In the genomic region with DNA sequence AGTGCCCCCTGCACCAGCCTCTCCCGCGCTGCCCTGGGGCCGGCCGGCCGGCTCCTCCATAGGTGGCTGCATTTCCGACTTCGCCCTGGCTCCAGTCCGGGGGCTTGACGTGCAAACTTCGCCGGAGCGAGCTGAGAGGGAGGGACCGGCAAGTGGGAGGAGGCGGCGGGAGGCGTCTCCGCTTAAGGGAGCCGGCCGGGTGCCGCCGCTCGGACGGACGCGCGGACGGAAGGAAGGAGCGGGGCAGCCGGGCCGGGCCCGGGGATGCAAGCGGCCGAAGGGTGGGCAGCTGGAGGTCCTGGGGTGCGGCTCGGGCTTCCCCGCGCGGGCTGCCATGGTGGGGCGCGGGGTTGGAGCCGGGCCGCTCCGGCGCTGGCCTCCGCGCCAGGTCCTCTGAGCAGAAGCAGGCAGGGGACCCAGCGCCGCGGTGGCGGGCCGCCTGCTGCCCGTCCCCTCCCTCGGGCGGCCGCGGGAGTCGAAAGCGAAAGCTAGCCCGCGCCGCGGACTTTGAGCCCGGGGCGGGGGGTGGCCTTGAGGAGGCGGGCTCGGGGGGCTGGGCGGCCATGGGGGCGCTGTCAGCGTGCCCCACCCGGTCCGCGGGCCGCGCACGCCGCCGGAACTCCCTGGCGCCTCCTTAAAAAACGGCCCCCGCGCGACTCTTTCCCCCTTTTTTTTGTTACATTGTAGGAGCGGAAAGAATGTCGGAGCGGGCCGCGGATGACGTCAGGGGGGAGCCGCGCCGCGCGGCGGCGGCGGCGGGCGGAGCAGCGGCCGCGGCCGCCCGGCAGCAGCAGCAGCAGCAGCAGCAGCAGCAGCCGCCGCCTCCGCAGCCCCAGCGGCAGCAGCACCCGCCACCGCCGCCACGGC, we compare ENCODE assay signal across 8 cellular contexts. TPM values are rescaled to one million over a fixed set of nuclear protein-coding genes. Genes with fewer than 3 reads are reported as not detected.
DNase-seq lines count a peak whose midpoint lies in the region; ATAC-seq, FAIRE-seq and TF ChIP-seq lines count a peak whose summit lies in the region.

A gene (minus strand): TSS at position 483 of the 867 bp plus-strand sequence.

- H3K9ac ChIP-seq in astrocyte (ENCODE audit: low read length), result peak within 1 kb of the TSS; percentile 88

- peak; percentile 23 for TF ChIP-seq POLR2A in NB4 (IDR thresholded peaks at IDR 0.05; ENCODE audit: extremely low read depth, insufficient read length)

- TF ChIP-seq CTCF in GM13976 (IDR thresholded peaks at IDR 0.05; ENCODE audit: borderline replicate concordance, control extremely low read depth, extremely low read depth, insufficient read depth, missing control alignments) (no peak), NB4 (IDR thresholded peaks at IDR 0.05; ENCODE audit: low read depth, low read length) (no peak), astrocyte (IDR thresholded peaks at IDR 0.05; ENCODE audit: insufficient read depth, low read depth, low read length) (no peak)

- FAIRE-seq in astrocyte (lab: Jason Lieb, UNC), result no peak

- H3K27ac ChIP-seq in astrocyte (ENCODE audit: low read depth, low read length), result peak within 1 kb of the TSS; percentile 88
- H3K27ac ChIP-seq in aorta (ENCODE audit: low read depth in 1 of 2, low read length in 2 of 2), result peak within 1 kb of the TSS; percentile 98 to 99

- H3K4me3 ChIP-seq in NB4 (ENCODE audit: low read depth, low read length) (peak within 1 kb of the TSS; percentile 66), astrocyte (ENCODE audit: insufficient read depth, low read depth, low read length) (peak within 1 kb of the TSS; percentile 73), aorta (ENCODE audit: low read length in 2 of 2) (peak within 1 kb of the TSS; percentile 86 to 99)

- no peaks in the 10 kb centered on the region for H3K27me3 Mint-ChIP-seq in astrocyte (ENCODE audit: low read depth, unreplicated experiment)

- ATAC-seq in HG02588 (IDR thresholded peaks at IDR 0.05; ENCODE audit: unreplicated experiment) (peak; percentile 73), aorta (ENCODE audit: low FRiP score) (peak; percentile 94)

- intact Hi-C loops in aorta (cut with DNase I), result loop anchor here (5.0 to 10.0 kb wide), 2 partner anchors 50 to 83 kb away; a partner anchor contains a TSS

- 1% methylated on average over 43 to 111 of the region's 111 CpGs for WGBS in aorta, 2 donors

- peaks cover 31% of the 10 kb centered on the region for H4K20me1 ChIP-seq in astrocyte (ENCODE audit: insufficient read depth, low read length)

- peaks cover 35% of the 10 kb centered on the region for H3K79me2 ChIP-seq in astrocyte (ENCODE audit: insufficient read depth, low read length)

- H3K9me3 ChIP-seq in astrocyte (ENCODE audit: insufficient read depth, low read depth, low read length) (no peaks in the 10 kb centered on the region), aorta (ENCODE audit: control insufficient read depth, low read length) (no peaks in the 10 kb centered on the region)

- peaks cover 15% of the 10 kb centered on the region for H3K4me1 Mint-ChIP-seq in astrocyte (ENCODE audit: low read depth, unreplicated experiment)

- H3K4me1 ChIP-seq in astrocyte (ENCODE audit: insufficient read depth, low read length) (peaks cover 22% of the 10 kb centered on the region), aorta (ENCODE audit: control insufficient read depth in 1 of 2, insufficient read depth in 2 of 2, low read length in 2 of 2) (peaks cover 0 to 4% of the 10 kb centered on the region in 2 donors)

- DNase-seq in GM13976 (ENCODE audit: low spot score) (peak; percentile 89), NB4 (ENCODE audit: low read depth) (peak; percentile 90), T-helper 22 cell (ENCODE audit: low read depth) (peak; percentile 77), astrocyte (ENCODE audit: low read depth) (peak; percentile 86), hepatic stellate cell (ENCODE audit: low spot score) (peak; percentile 86), renal cortical epithelial cell (ENCODE audit: low read depth) (peak; percentile 73), aorta (peak; percentile 94 to 96)

- H2AFZ ChIP-seq in astrocyte (ENCODE audit: low read depth, low read length), result peak within 1 kb of the TSS; percentile 78

- peak within 1 kb of the TSS; percentile 90 for H3K4me2 ChIP-seq in astrocyte (ENCODE audit: low read length)

- H3K4me3 Mint-ChIP-seq in astrocyte (ENCODE audit: unreplicated experiment), result peak within 1 kb of the TSS; percentile 93

- in situ Hi-C loops in GM13976 (cut with MboI; ENCODE audit: low sequenced_read_pairs, unreplicated experiment), result no loop called here

- H3K9me3 Mint-ChIP-seq in astrocyte (ENCODE audit: unreplicated experiment), result no peaks in the 10 kb centered on the region

- H3K27me3 ChIP-seq in astrocyte (ENCODE audit: insufficient read depth, low read length) (no peaks in the 10 kb centered on the region), aorta (ENCODE audit: control insufficient read depth in 1 of 2, insufficient read depth in 2 of 2, low read length in 1 of 2) (no peaks in the 10 kb centered on the region)

- H3K36me3 ChIP-seq in astrocyte (ENCODE audit: insufficient read depth, low read length) (peaks cover 3% of the 10 kb centered on the region), aorta (ENCODE audit: control insufficient read depth in 1 of 2, insufficient read depth in 2 of 2, low read length in 1 of 2) (no peaks in the 10 kb centered on the region)

- H3K36me3 Mint-ChIP-seq in astrocyte (ENCODE audit: low read depth, unreplicated experiment), result peaks cover 2% of the 10 kb centered on the region

- peak within 1 kb of the TSS; percentile 88 for H3K27ac Mint-ChIP-seq in astrocyte (ENCODE audit: unreplicated experiment)

RNA-seq across cellular contexts. Expression of the gene that starts here (rescaled TPM):
- not detected in 2 replicates for total RNA-seq in astrocyte
- total RNA-seq in renal cortical epithelial cell, result not detected in 2 replicates
- total RNA-seq in aorta, result not detected
- not detected for polyA plus RNA-seq in aorta

Comparison
In these comparisons a context has a peak if more than half of its experiments do, and no peak if none do; other contexts are left out.
1. Peak in every context shown above with its lines: DNase-seq, ATAC-seq, H3K4me3 ChIP-seq and H3K27ac ChIP-seq.
2. Peak in DNase-seq, H3K4me3 ChIP-seq, H3K27ac ChIP-seq, H3K9ac ChIP-seq and H3K4me2 ChIP-seq in astrocyte; RNA of the gene not detected or under 1 TPM.
3. Peak in DNase-seq in renal cortical epithelial cell; RNA of the gene not detected or under 1 TPM.
4. Peak in DNase-seq, ATAC-seq, H3K4me3 ChIP-seq and H3K27ac ChIP-seq in aorta; RNA of the gene not detected or under 1 TPM.